Comparison of ENCODE assay signal across 8 cellular contexts in genomic region chr1:221742555-221743415, GRCh38. TPM values are rescaled to one million over a fixed set of nuclear protein-coding genes. Genes with fewer than 3 reads are reported as not detected.
A peak's percentile ranks its signal among the peaks of the same experiment; 100 is the strongest.
DNase-seq lines count a peak whose midpoint lies in the region; ATAC-seq and TF ChIP-seq lines count a peak whose summit lies in the region.

No MANE protein-coding gene starts in this region.

- H3K27ac ChIP-seq in Karpas-422 (ENCODE audit: low read length), result peak overlapping the region; percentile 56; the same call in 1 of the 2 replicates
- H3K27ac ChIP-seq in upper lobe of left lung, result peak overlapping the region; percentile 99 to 100 (median 99)

- H3K27ac Mint-ChIP-seq in activated naive CD4-positive, alpha-beta T cell treated with anti-CD3 and anti-CD28 coated beads, Interleukin-2, amount 10 ng/mL, durations not matched to agents 7 days and 5 days, result peak overlapping the region; percentile 93

- H3K9me3 ChIP-seq in Karpas-422 (ENCODE audit: low read length) (no peaks in the 10 kb centered on the region), upper lobe of left lung (no peaks in the 10 kb centered on the region)

- H3K9me2 ChIP-seq in Karpas-422 (replicated peaks; ENCODE audit: insufficient read depth, low read length), result no peaks in the 10 kb centered on the region; the same call in 1 of the 2 replicates

- ATAC-seq in GM21717 (IDR thresholded peaks at IDR 0.05; ENCODE audit: unreplicated experiment) (peak; percentile 44), Right ventricle myocardium superior (ENCODE audit: poor library complexity) (peak; percentile 87), upper lobe of left lung (ENCODE audit: low FRiP score in 2 of 2) (peak; percentile 87 to 88)

- intact Hi-C loops in Right ventricle myocardium superior (cut with DNase I) (loop anchor here (10.0 kb wide), 1 partner anchor 198 kb away; no protein-coding TSS in a partner anchor), posterior cingulate gyrus (cut with DNase I) (loop anchor here (5.0 kb wide), 5 partner anchors 35 to 725 kb away; no protein-coding TSS in a partner anchor)

- peaks cover 21% of the 10 kb centered on the region for H3K4me1 Mint-ChIP-seq in activated naive CD4-positive, alpha-beta T cell treated with anti-CD3 and anti-CD28 coated beads, Interleukin-2, amount 10 ng/mL, durations not matched to agents 7 days and 5 days

- H3K79me2 ChIP-seq in Karpas-422 (ENCODE audit: low read length), result no peaks in the 10 kb centered on the region

- DNase-seq in EH (ENCODE audit: low read depth) (peak; percentile 84), Karpas-422 (peak; percentile 74), SK-N-DZ (ENCODE audit: low spot score) (peak; percentile 72), Right ventricle myocardium superior (peak; percentile 96), posterior cingulate gyrus (peak; percentile 45 to 93 (median 63)), upper lobe of left lung (peak; percentile 96 to 97)
- DNase-seq in activated naive CD4-positive, alpha-beta T cell treated with anti-CD3 and anti-CD28 coated beads, Interleukin-2, amount 10 ng/mL, durations not matched to agents 7 days and 5 days, result peak; percentile 91

- H3K36me3 Mint-ChIP-seq in activated naive CD4-positive, alpha-beta T cell treated with anti-CD3 and anti-CD28 coated beads, Interleukin-2, amount 10 ng/mL, durations not matched to agents 7 days and 5 days, result peaks cover 23% of the 10 kb centered on the region

- peak in 5 of 6 experiments; percentile 11 to 60 (median 18) for TF ChIP-seq CTCF in upper lobe of left lung (IDR thresholded peaks at IDR 0.05)

- 0% methylated on average over 1 to 35 of the region's 98 CpGs for WGBS in upper lobe of left lung, 2 donors

- H3K27me3 ChIP-seq in Karpas-422 (ENCODE audit: low read length) (no peaks in the 10 kb centered on the region), upper lobe of left lung (no peaks in the 10 kb centered on the region)

- peak overlapping the region; percentile 73 for H3K9ac ChIP-seq in Karpas-422 (ENCODE audit: low read length)

- peaks cover 3% of the 10 kb centered on the region for H3K9me3 Mint-ChIP-seq in activated naive CD4-positive, alpha-beta T cell treated with anti-CD3 and anti-CD28 coated beads, Interleukin-2, amount 10 ng/mL, durations not matched to agents 7 days and 5 days

- H3K4me2 ChIP-seq in Karpas-422 (ENCODE audit: low read depth, low read length, poor library complexity, severe bottlenecking), result peak overlapping the region; percentile 84

- no peaks in the 10 kb centered on the region for H3K27me3 Mint-ChIP-seq in activated naive CD4-positive, alpha-beta T cell treated with anti-CD3 and anti-CD28 coated beads, Interleukin-2, amount 10 ng/mL, durations not matched to agents 7 days and 5 days

- peak overlapping the region; percentile 81 for H3K4me3 Mint-ChIP-seq in activated naive CD4-positive, alpha-beta T cell treated with anti-CD3 and anti-CD28 coated beads, Interleukin-2, amount 10 ng/mL, durations not matched to agents 7 days and 5 days

- no peaks in the 10 kb centered on the region for H3K36me3 ChIP-seq in Karpas-422 (ENCODE audit: insufficient read depth, low read length)
- peaks cover 0 to 9% (median 1%) of the 10 kb centered on the region in 4 donors for H3K36me3 ChIP-seq in upper lobe of left lung

- TF ChIP-seq POLR2A in upper lobe of left lung (IDR thresholded peaks at IDR 0.05), result peak in 2 of 4 donors; percentile 65

- H3K4me1 ChIP-seq in Karpas-422 (ENCODE audit: low read length) (peaks cover 35% of the 10 kb centered on the region), upper lobe of left lung (peaks cover 18 to 30% (median 20%) of the 10 kb centered on the region in 4 donors)

- TF ChIP-seq EP300 in upper lobe of left lung (IDR thresholded peaks at IDR 0.05), result no peak

- CTCF ChIA-PET in activated naive CD4-positive, alpha-beta T cell treated with anti-CD3 and anti-CD28 coated beads, Interleukin-2, amount 10 ng/mL, durations not matched to agents 7 days and 5 days (lab: Charles Lee), result interaction anchor here (0.7 to 6.4 kb wide), 25 partner anchors 13 to 712 kb away, joined by 3 to 76 read pairs (median 4); no protein-coding TSS in a partner anchor

- H2AFZ ChIP-seq in Karpas-422 (ENCODE audit: low read length), result peak overlapping the region; percentile 97

- peak overlapping the region; percentile 93 for H3K4me3 ChIP-seq in Karpas-422 (ENCODE audit: low read length)
- peak overlapping the region; percentile 76 to 81 (median 79) for H3K4me3 ChIP-seq in upper lobe of left lung

- no peaks in the 10 kb centered on the region for H4K20me1 ChIP-seq in Karpas-422 (ENCODE audit: insufficient read depth, low read depth, low read length)

RNA-seq across cellular contexts. Expression of gene DUSP10, which starts 0.9 kb away (rescaled TPM):
- total RNA-seq in Karpas-422 (2014; rRNA removed; shearing (Covaris generic); ENCODE audit: low replicate concordance), result 1.1 and 3.5 TPM in 2 replicates
- 1.9 and 2.7 TPM in 2 replicates for polyA plus RNA-seq in SK-N-DZ (2014; cell fraction: cytosol; rRNA removed)
- polyA plus RNA-seq in SK-N-DZ (2014; cell fraction: nucleus; rRNA removed), result 1.8 and 2.9 TPM in 2 replicates
- 4.5 TPM for total RNA-seq in Right ventricle myocardium superior
- 10 to 100 TPM in 5 of 6 donors, 1 to 10 TPM in 1; 7.7 to 13.7 (median 11.9) TPM for total RNA-seq in upper lobe of left lung

Comparison
In these comparisons a context has a peak if more than half of its experiments do, and no peak if none do; other contexts are left out.
1. Peak in every context shown above with its lines: DNase-seq, ATAC-seq, H3K4me3 ChIP-seq and H3K27ac ChIP-seq.